ENCODE assay signal across 3 cellular contexts in the genomic region with DNA sequence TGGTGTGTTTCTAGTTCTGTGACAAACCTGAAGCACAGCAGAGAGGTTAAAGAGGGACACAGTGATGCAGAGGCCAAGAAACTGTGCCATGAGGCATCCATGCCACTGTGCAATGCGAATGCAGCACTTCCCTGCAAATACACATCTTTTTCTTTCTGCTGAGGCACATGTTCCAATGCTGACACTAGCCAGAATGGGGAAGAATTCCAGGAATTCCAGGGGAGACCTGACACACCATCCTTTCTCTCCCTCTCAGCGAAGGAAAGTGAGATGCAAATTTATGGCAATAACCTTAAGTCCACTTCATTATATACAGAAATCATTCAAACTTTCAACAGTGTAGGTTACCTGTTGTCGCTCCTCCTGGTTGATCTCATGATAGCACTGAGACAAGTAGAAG.
A peak's percentile ranks its signal among the peaks of the same experiment; 100 is the strongest.
TF ChIP-seq lines count a peak whose summit lies in the region.

No MANE protein-coding gene starts in this region.

TF ChIP-seq in SK-N-SH treated with all-trans-retinoic acid at 6 μM for 48 hours, 23 proteins besides CTCF, POLR2A, EP300 and RAD21:
- TF ChIP-seq ZNF70 (CRISPR knock-in tag; IDR thresholded peaks at IDR 0.05) (no peak), ISL1 (CRISPR knock-in tag; IDR thresholded peaks at IDR 0.05) (0 out of 2 replicates have a peak, but pooled peaks have one; percentile 31)

TF ChIP-seq in SK-N-SH, 30 proteins besides CTCF, POLR2A, EP300 and RAD21:
- no peak for TF ChIP-seq RXRA (IDR thresholded peaks at IDR 0.05; ENCODE audit: borderline replicate concordance, low read depth)
- no peak for TF ChIP-seq RCOR1 (IDR thresholded peaks at IDR 0.05; ENCODE audit: low read length)
- TF ChIP-seq, protein P1, sequence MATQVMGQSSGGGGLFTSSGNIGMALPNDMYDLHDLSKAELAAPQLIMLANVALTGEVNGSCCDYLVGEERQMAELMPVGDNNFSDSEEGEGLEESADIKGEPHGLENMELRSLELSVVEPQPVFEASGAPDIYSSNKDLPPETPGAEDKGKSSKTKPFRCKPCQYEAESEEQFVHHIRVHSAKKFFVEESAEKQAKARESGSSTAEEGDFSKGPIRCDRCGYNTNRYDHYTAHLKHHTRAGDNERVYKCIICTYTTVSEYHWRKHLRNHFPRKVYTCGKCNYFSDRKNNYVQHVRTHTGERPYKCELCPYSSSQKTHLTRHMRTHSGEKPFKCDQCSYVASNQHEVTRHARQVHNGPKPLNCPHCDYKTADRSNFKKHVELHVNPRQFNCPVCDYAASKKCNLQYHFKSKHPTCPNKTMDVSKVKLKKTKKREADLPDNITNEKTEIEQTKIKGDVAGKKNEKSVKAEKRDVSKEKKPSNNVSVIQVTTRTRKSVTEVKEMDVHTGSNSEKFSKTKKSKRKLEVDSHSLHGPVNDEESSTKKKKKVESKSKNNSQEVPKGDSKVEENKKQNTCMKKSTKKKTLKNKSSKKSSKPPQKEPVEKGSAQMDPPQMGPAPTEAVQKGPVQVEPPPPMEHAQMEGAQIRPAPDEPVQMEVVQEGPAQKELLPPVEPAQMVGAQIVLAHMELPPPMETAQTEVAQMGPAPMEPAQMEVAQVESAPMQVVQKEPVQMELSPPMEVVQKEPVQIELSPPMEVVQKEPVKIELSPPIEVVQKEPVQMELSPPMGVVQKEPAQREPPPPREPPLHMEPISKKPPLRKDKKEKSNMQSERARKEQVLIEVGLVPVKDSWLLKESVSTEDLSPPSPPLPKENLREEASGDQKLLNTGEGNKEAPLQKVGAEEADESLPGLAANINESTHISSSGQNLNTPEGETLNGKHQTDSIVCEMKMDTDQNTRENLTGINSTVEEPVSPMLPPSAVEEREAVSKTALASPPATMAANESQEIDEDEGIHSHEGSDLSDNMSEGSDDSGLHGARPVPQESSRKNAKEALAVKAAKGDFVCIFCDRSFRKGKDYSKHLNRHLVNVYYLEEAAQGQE (IDR thresholded peaks at IDR 0.05; ENCODE audit: low read depth, low read length) = no peak
- TF ChIP-seq FOSL2 (IDR thresholded peaks at IDR 0.05; ENCODE audit: borderline replicate concordance, low read depth) = no peak
- no peak for TF ChIP-seq NFIC (IDR thresholded peaks at IDR 0.05; ENCODE audit: borderline replicate concordance)
- no peak for TF ChIP-seq TAF1 (IDR thresholded peaks at IDR 0.05; ENCODE audit: borderline replicate concordance, low read depth, low read length)
- no peak for TF ChIP-seq YY1 (IDR thresholded peaks at IDR 0.05; ENCODE audit: low read depth)
- TF ChIP-seq MEF2A (IDR thresholded peaks at IDR 0.05; ENCODE audit: borderline replicate concordance, low read depth) = no peak
- no peak for TF ChIP-seq FOXM1 (IDR thresholded peaks at IDR 0.05; ENCODE audit: low read depth)
- no peak for TF ChIP-seq JUND (IDR thresholded peaks at IDR 0.05)
- TF ChIP-seq, protein P2, sequence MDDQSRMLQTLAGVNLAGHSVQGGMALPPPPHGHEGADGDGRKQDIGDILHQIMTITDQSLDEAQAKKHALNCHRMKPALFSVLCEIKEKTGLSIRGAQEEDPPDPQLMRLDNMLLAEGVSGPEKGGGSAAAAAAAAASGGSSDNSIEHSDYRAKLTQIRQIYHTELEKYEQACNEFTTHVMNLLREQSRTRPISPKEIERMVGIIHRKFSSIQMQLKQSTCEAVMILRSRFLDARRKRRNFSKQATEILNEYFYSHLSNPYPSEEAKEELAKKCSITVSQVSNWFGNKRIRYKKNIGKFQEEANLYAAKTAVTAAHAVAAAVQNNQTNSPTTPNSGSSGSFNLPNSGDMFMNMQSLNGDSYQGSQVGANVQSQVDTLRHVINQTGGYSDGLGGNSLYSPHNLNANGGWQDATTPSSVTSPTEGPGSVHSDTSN (IDR thresholded peaks at IDR 0.05) = no peak
- no peak for TF ChIP-seq GATA2 (CRISPR knock-in tag; IDR thresholded peaks at IDR 0.05)
- TF ChIP-seq, protein P3, sequence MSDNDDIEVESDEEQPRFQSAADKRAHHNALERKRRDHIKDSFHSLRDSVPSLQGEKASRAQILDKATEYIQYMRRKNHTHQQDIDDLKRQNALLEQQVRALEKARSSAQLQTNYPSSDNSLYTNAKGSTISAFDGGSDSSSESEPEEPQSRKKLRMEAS (IDR thresholded peaks at IDR 0.05; ENCODE audit: low read depth) = no peak
- TF ChIP-seq FOXJ3 (CRISPR knock-in tag; IDR thresholded peaks at IDR 0.05) = no peak

TF ChIP-seq in H1, 55 proteins besides CTCF, POLR2A, EP300 and RAD21:
- no peak for TF ChIP-seq SP4 (IDR thresholded peaks at IDR 0.05; ENCODE audit: low read length)
- TF ChIP-seq, protein P3 (IDR thresholded peaks at IDR 0.05) = 0 out of 2 replicates have a peak, but pooled peaks have one; percentile 37
- TF ChIP-seq, protein P4, sequence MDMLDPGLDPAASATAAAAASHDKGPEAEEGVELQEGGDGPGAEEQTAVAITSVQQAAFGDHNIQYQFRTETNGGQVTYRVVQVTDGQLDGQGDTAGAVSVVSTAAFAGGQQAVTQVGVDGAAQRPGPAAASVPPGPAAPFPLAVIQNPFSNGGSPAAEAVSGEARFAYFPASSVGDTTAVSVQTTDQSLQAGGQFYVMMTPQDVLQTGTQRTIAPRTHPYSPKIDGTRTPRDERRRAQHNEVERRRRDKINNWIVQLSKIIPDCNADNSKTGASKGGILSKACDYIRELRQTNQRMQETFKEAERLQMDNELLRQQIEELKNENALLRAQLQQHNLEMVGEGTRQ (IDR thresholded peaks at IDR 0.05; ENCODE audit: low read length) = no peak
- peak; percentile 96 for TF ChIP-seq TEAD4 (IDR thresholded peaks at IDR 0.05; ENCODE audit: low read depth, low read length)
